10 cellular contexts compared by ENCODE assay signal in the genomic region with DNA sequence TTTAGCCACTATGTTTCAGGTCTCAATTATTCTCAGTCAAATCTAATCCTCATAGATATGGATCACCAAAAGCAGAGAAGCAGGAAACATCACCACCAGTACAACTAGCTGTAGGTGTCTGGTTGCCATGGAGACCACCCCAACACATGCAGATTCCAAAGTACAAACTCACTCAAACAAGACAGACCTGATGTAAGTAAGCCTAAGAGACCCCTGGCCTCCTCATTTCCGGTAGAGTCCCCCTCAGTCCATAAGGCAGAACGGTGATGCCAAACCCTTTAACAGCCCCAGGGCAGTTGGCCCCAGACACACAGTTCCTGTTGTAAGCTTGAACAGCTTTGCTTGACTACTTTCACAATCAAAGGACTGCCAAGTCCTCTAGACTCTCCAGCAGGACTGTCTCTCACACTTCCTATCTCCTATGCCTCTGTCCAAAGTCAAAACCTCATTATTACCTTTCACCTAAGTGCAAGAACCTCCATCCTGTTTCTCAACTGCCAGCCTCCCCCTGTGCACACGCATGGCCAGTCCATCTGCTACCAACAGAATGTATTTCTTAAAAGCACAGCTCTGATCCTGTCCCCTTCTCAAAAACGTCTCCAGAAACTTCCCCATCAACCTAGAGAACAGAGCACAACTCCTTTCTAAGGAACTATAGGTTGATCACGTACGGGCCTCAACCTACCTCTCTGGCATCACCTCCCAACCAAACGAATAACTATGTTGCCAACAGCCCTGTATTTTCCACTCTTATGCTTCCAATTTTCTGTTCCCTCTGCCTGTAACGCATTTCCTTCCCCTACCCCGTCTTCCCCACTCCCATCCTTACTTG. TPM values are rescaled to one million over a fixed set of nuclear protein-coding genes. Genes with fewer than 3 reads are reported as not detected.
DNase-seq lines count a peak whose midpoint lies in the region; ATAC-seq and TF ChIP-seq lines count a peak whose summit lies in the region.
"Had no signal": no experiment of that assay in that cellular context is flagged by ENCODE, and none has a peak within 500 bp of the region (broad histone marks: within the 10 kb centered on the region; RNA-seq: fewer than 3 reads in every experiment).

No MANE protein-coding gene starts in this region.

- no peaks in the 10 kb centered on the region for H3K9me3 ChIP-seq in skeletal muscle tissue (ENCODE audit: control insufficient read depth in 3 of 3, low read length in 3 of 3)
- no peaks in the 10 kb centered on the region for H3K9me3 ChIP-seq in A673 (ENCODE audit: low read depth, low read length, poor library complexity, severe bottlenecking)

- BruUV-seq in A673 (replicated peaks; lab: Mats Ljungman, UMichigan), result no TSS peak

- no peak overlapping the region for H3K4me3 ChIP-seq in foreskin fibroblast (ENCODE audit: low read depth in 1 of 2, low read length in 2 of 2)
- H3K4me3 ChIP-seq in skeletal muscle tissue (ENCODE audit: low read length in 3 of 3), result no peak overlapping the region
- H3K4me3 ChIP-seq in A673 (ENCODE audit: low read depth, low read length, poor library complexity, severe bottlenecking), result no peak overlapping the region

- no peak for ATAC-seq in HG03039 (IDR thresholded peaks at IDR 0.05; ENCODE audit: unreplicated experiment)
- ATAC-seq in activated naive CD4-positive, alpha-beta T cell treated with anti-CD3 and anti-CD28 coated beads, Interleukin-2, amount 50 U/mL, for 72 hours, result no peak

- H3K27ac ChIP-seq in skeletal muscle tissue (ENCODE audit: low read depth, low read length) (peak overlapping the region; percentile 40), A673 (ENCODE audit: low read depth, low read length, poor library complexity, severe bottlenecking) (no peak overlapping the region)
- H3K27ac ChIP-seq: 22Rv1 had no signal

- peak; percentile 8 for DNase-seq in DMS53 (lab: John Stamatoyannopoulos, UW)
- no peak for DNase-seq in DMS53 treated with DMSO at 0.1 percent for 48 hours (lab: John Stamatoyannopoulos, UW; ENCODE audit: unreplicated experiment)
- peak; percentile 30 for DNase-seq in T1000 (lab: John Stamatoyannopoulos, UW)
- peak; percentile 47 to 54 for DNase-seq in foreskin fibroblast
- DNase-seq in activated naive CD4-positive, alpha-beta T cell treated with anti-CD3 and anti-CD28 coated beads, Interleukin-2, amount 50 U/mL, for 72 hours (ENCODE audit: low spot score in 2 of 2), result no peak
- no peak for DNase-seq in A673 (ENCODE audit: low spot score)
- DNase-seq: activated CD4-positive, alpha-beta T cell treated with anti-CD3 and anti-CD28 coated beads for 48 hours had no signal

- CTCF ChIA-PET in A673 (lab: Charles Lee), result no interaction called here

- POLR2A ChIA-PET in A673 (lab: Charles Lee; ENCODE audit: low non-redundant PET), result no interaction called here

- H3K36me3 ChIP-seq in skeletal muscle tissue (ENCODE audit: control insufficient read depth in 3 of 3, insufficient read depth in 3 of 3, low read length in 3 of 3), result peaks cover 0 to 2% (median under 1%) of the 10 kb centered on the region in 3 donors
- H3K36me3 ChIP-seq in A673 (ENCODE audit: insufficient read depth, low read length, poor library complexity, severe bottlenecking), result no peaks in the 10 kb centered on the region

- peaks cover 33 to 47% (median 35%) of the 10 kb centered on the region in 3 donors for H3K4me1 ChIP-seq in skeletal muscle tissue (ENCODE audit: control insufficient read depth in 3 of 3, insufficient read depth in 3 of 3, low read length in 3 of 3)
- H3K4me1 ChIP-seq in A673 (ENCODE audit: insufficient read depth, low read length, poor library complexity, severe bottlenecking), result no peaks in the 10 kb centered on the region

- no peak overlapping the region for H3K9ac ChIP-seq in skeletal muscle tissue (ENCODE audit: low read depth in 1 of 3, low read length in 3 of 3)

- peak overlapping the region in 1 of 2 donors; percentile 9 for H3K27ac Mint-ChIP-seq in activated naive CD4-positive, alpha-beta T cell treated with anti-CD3 and anti-CD28 coated beads, Interleukin-2, amount 50 U/mL, for 72 hours

- TF ChIP-seq CTCF in foreskin fibroblast (IDR thresholded peaks at IDR 0.05; ENCODE audit: low read depth, low read length) (no peak), A673 (conservative IDR thresholded peaks at IDR 0.05; ENCODE audit: low read depth, low read length) (no peak)

- H3K36me3 Mint-ChIP-seq in activated naive CD4-positive, alpha-beta T cell treated with anti-CD3 and anti-CD28 coated beads, Interleukin-2, amount 50 U/mL, for 72 hours, result peaks cover 16 to 32% of the 10 kb centered on the region in 2 donors

- H3K9me3 Mint-ChIP-seq in activated naive CD4-positive, alpha-beta T cell treated with anti-CD3 and anti-CD28 coated beads, Interleukin-2, amount 50 U/mL, for 72 hours, result peaks cover 4% of the 10 kb centered on the region in 2 donors

- intact Hi-C loops in A673 (cut with micrococcal nuclease; ENCODE audit: unreplicated experiment), result no loop called here

- H3K27me3 ChIP-seq in skeletal muscle tissue (ENCODE audit: control insufficient read depth in 3 of 3, insufficient read depth in 3 of 3, low read length in 3 of 3) (no peaks in the 10 kb centered on the region), A673 (replicated peaks; ENCODE audit: insufficient read depth, low read depth, low read length, poor library complexity) (no peaks in the 10 kb centered on the region)

RNA-seq across cellular contexts. Expression of gene SLC39A11, which starts 23.9 kb away (rescaled TPM):
- total RNA-seq in skeletal muscle tissue (13.0 TPM), A673 (2021) (18.6 and 23.6 TPM in 2 replicates)
- total RNA-seq in activated naive CD4-positive, alpha-beta T cell treated with anti-CD3 and anti-CD28 coated beads, Interleukin-2, amount 50 U/mL, for 72 hours, result 10 to 100 TPM; 14.8 to 17.7 TPM

Comparison
In these comparisons a context has a peak if more than half of its experiments do, and no peak if none do; other contexts are left out.
1. DNase-seq: peak in DMS53 (single experiment), T1000 (single experiment) and foreskin fibroblast (2 of 2); none in DMS53 treated with DMSO at 0.1 percent for 48 hours (single experiment), activated naive CD4-positive, alpha-beta T cell treated with anti-CD3 and anti-CD28 coated beads, Interleukin-2, amount 50 U/mL, for 72 hours (0 of 2) and A673 (single experiment).